ENCODE assay signal across 31 cellular contexts in genomic region chr2:234885884-234886283, GRCh38.
"Had no signal": no experiment of that assay in that cellular context is flagged by ENCODE, and none has a peak within 500 bp of the region (broad histone marks: within the 10 kb centered on the region; RNA-seq: fewer than 3 reads in every experiment).

No MANE protein-coding gene starts in this region.

- H3K36me3 ChIP-seq: ascending aorta, brain microvascular endothelial cell, gastroesophageal sphincter, lower lobe of right lung, neutrophil, right atrium auricular region, tibial nerve had no signal

- H3K36me3 Mint-ChIP-seq: activated CD4-positive, alpha-beta memory T cell treated with anti-CD3 and anti-CD28 coated beads for 36 hours; activated naive CD4-positive, alpha-beta T cell treated with anti-CD3 and anti-CD28 coated beads, Interleukin-2, amount 10 ng/mL, durations not matched to agents 7 days and 5 days; activated naive CD8-positive, alpha-beta T cell treated with anti-CD3 and anti-CD28 coated beads, Interleukin-2, amount 10 ng/mL, durations not matched to agents 7 days and 5 days; natural killer cell treated with Interleukin-12 subunit alpha and Interleukin-12 subunit beta and Interleukin-15 and Interleukin-18, amount 100 ng/mL, for 72 hours had no signal

- H3K27me3 ChIP-seq: ascending aorta, brain microvascular endothelial cell, gastroesophageal sphincter, neutrophil, right atrium auricular region, tibial nerve had no signal

- H3K27ac Mint-ChIP-seq: activated CD4-positive, alpha-beta memory T cell treated with anti-CD3 and anti-CD28 coated beads for 36 hours; activated naive CD4-positive, alpha-beta T cell treated with anti-CD3 and anti-CD28 coated beads, Interleukin-2, amount 10 ng/mL, durations not matched to agents 7 days and 5 days; activated naive CD8-positive, alpha-beta T cell treated with anti-CD3 and anti-CD28 coated beads, Interleukin-2, amount 10 ng/mL, durations not matched to agents 7 days and 5 days; activated T-cell treated with anti-CD3 and anti-CD28 coated beads, Interleukin-2, amount 50 U/mL, for 24 hours; effector memory CD8-positive, alpha-beta T cell; natural killer cell treated with Interleukin-12 subunit alpha and Interleukin-12 subunit beta and Interleukin-15 and Interleukin-18, amount 100 ng/mL, for 72 hours; T-helper 1 cell treated with Interleukin-12 subunit alpha and Interleukin-12 subunit beta and Interleukin-4 antibody, amounts not matched to agents 30 μg/mL and 1 μg/mL, for 36 hours had no signal

- H3K27me3 Mint-ChIP-seq: activated naive CD8-positive, alpha-beta T cell treated with anti-CD3 and anti-CD28 coated beads, Interleukin-2, amount 10 ng/mL, durations not matched to agents 7 days and 5 days had no signal

- H3K4me1 ChIP-seq: lower lobe of right lung had no signal

- H3K4me1 Mint-ChIP-seq: activated naive CD4-positive, alpha-beta T cell treated with anti-CD3 and anti-CD28 coated beads, Interleukin-2, amount 10 ng/mL, durations not matched to agents 7 days and 5 days had no signal

- ATAC-seq: activated CD4-positive, CD25-positive, alpha-beta regulatory T cell treated with anti-CD3 and anti-CD28 coated beads, Interleukin-2, amount 50 U/mL, for 24 hours; effector memory CD8-positive, alpha-beta T cell; gastroesophageal sphincter; left colon; lower lobe of right lung; mucosa of descending colon; natural killer cell treated with Interleukin-12 subunit alpha and Interleukin-12 subunit beta and Interleukin-15 and Interleukin-18, amount 100 ng/mL, for 72 hours had no signal

- H3K27ac ChIP-seq: ascending aorta, brain microvascular endothelial cell, gastroesophageal sphincter, lower lobe of right lung, neutrophil, right atrium auricular region, tibial nerve, VCaP had no signal

- H3K4me3 Mint-ChIP-seq: activated CD4-positive, alpha-beta memory T cell treated with anti-CD3 and anti-CD28 coated beads for 36 hours; activated naive CD4-positive, alpha-beta T cell treated with anti-CD3 and anti-CD28 coated beads, Interleukin-2, amount 10 ng/mL, durations not matched to agents 7 days and 5 days; activated naive CD8-positive, alpha-beta T cell treated with anti-CD3 and anti-CD28 coated beads, Interleukin-2, amount 10 ng/mL, durations not matched to agents 7 days and 5 days; activated T-cell treated with anti-CD3 and anti-CD28 coated beads, Interleukin-2, amount 50 U/mL, for 24 hours; effector memory CD8-positive, alpha-beta T cell; natural killer cell treated with Interleukin-12 subunit alpha and Interleukin-12 subunit beta and Interleukin-15 and Interleukin-18, amount 100 ng/mL, for 72 hours; T-helper 1 cell treated with Interleukin-12 subunit alpha and Interleukin-12 subunit beta and Interleukin-4 antibody, amounts not matched to agents 30 μg/mL and 1 μg/mL, for 36 hours had no signal

- H3K9me3 ChIP-seq: ascending aorta, gastroesophageal sphincter, lower lobe of right lung, mucosa of descending colon, neutrophil, right atrium auricular region, tibial nerve had no signal

- H3K9me3 Mint-ChIP-seq: activated CD4-positive, alpha-beta memory T cell treated with anti-CD3 and anti-CD28 coated beads for 36 hours; activated T-cell treated with anti-CD3 and anti-CD28 coated beads, Interleukin-2, amount 50 U/mL, for 24 hours; effector memory CD8-positive, alpha-beta T cell; natural killer cell treated with Interleukin-12 subunit alpha and Interleukin-12 subunit beta and Interleukin-15 and Interleukin-18, amount 100 ng/mL, for 72 hours; T-helper 1 cell treated with Interleukin-12 subunit alpha and Interleukin-12 subunit beta and Interleukin-4 antibody, amounts not matched to agents 30 μg/mL and 1 μg/mL, for 36 hours had no signal

- H3K4me3 ChIP-seq: ascending aorta, gastroesophageal sphincter, lower lobe of right lung, mucosa of descending colon, right atrium auricular region, tibial nerve had no signal

- DNase-seq: activated CD4-positive, alpha-beta memory T cell treated with anti-CD3 and anti-CD28 coated beads for 36 hours; activated CD4-positive, alpha-beta T cell treated with anti-CD3 and anti-CD28 coated beads for 48 hours; activated CD8-positive, alpha-beta memory T cell treated with anti-CD3 and anti-CD28 coated beads, Interleukin-2, amount 50 U/mL, for 48 hours; activated gamma-delta T cell; activated naive CD4-positive, alpha-beta T cell treated with anti-CD3 and anti-CD28 coated beads, Interleukin-2, amount 10 ng/mL, durations not matched to agents 7 days and 5 days; activated naive CD8-positive, alpha-beta T cell treated with anti-CD3 and anti-CD28 coated beads, Interleukin-2, amount 10 ng/mL, durations not matched to agents 7 days and 5 days; activated T-cell treated with anti-CD3 and anti-CD28 coated beads, Interleukin-2, amount 50 U/mL, for 24 hours; brain microvascular endothelial cell; cortex of kidney; effector memory CD8-positive, alpha-beta T cell; erythroblast; hippocampal formation; kidney; left colon; lower lobe of right lung; mesenchymal stem cell; mucosa of descending colon; stimulated activated CD4-positive, alpha-beta T cell treated with anti-CD3 and anti-CD28 coated beads, Interleukin-15, amount 100 ng/mL, for 24 hours; stimulated activated CD4-positive, alpha-beta T cell treated with anti-CD3 and anti-CD28 coated beads, Interleukin-2, amount 100 ng/mL, for 24 hours; stimulated activated naive CD4-positive, alpha-beta T cell treated with Interleukin-2 at 50 U/mL for 16 hours; SW 1271; T-helper 9 cell had no signal
